20 cellular contexts compared by ENCODE assay signal in the genomic region with DNA sequence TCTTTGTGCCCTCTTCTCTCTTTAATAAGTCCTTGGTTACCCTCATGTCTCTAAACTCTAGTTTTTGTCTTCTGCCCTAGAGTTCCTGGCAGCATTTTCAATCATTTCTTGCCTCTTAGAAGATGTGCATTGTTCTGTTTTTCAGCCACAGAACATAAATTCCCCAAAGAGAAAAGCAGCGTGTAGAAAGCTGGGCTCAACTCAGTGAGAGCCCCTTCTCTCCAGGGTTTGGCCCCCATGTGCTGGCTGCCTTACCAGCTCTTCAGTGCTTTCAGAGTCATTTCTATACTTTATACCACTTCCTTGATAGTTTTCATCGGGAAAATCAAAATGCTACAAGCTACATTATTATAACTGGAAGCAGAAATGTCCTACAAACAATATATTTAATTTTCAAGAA.
"Had no signal": no experiment of that assay in that cellular context is flagged by ENCODE, and none has a peak within 500 bp of the region (broad histone marks: within the 10 kb centered on the region; RNA-seq: fewer than 3 reads in every experiment).

No MANE protein-coding gene starts in this region.

- ATAC-seq: activated naive CD8-positive, alpha-beta T cell treated with anti-CD3 and anti-CD28 coated beads, Interleukin-2, amount 50 U/mL, for 24 hours; activated T-helper 17 cell treated with anti-CD3 and anti-CD28 coated beads, Interleukin-2, amount 50 U/mL, for 72 hours; effector memory CD8-positive, alpha-beta T cell; gastroesophageal sphincter; left lung had no signal

- H3K9me3 ChIP-seq: gastroesophageal sphincter, neutrophil, tibial nerve, vagina had no signal

- H3K27ac ChIP-seq: gastroesophageal sphincter, left lung, neutrophil, parathyroid adenoma, tibial nerve, vagina had no signal

- H3K27me3 ChIP-seq: gastroesophageal sphincter, left lung, neutrophil, tibial nerve, vagina had no signal

- H3K4me1 ChIP-seq: gastroesophageal sphincter, left lung, parathyroid adenoma, tibial nerve, vagina had no signal

- H3K4me3 ChIP-seq: gastroesophageal sphincter, left lung, tibial nerve, vagina had no signal

- DNase-seq: activated CD4-positive, alpha-beta T cell treated with anti-CD3 and anti-CD28 coated beads, Interleukin-2, amount 50 U/mL, for 4 hours; activated CD4-positive, CD25-positive, alpha-beta regulatory T cell treated with anti-CD3 and anti-CD28 coated beads, Interleukin-2, amount 50 U/mL, for 72 hours; activated naive CD4-positive, alpha-beta T cell treated with anti-CD3 and anti-CD28 coated beads for 36 hours; activated naive CD8-positive, alpha-beta T cell treated with anti-CD3 and anti-CD28 coated beads, Interleukin-2, amount 50 U/mL, for 24 hours; aorta; cerebellar nuclear complex; effector memory CD8-positive, alpha-beta T cell; left lung; mammary epithelial cell; naive B cell; stimulated activated CD4-positive, alpha-beta T cell treated with anti-CD3 and anti-CD28 coated beads, Interleukin-4, amount 100 ng/mL, for 1 hour; stimulated activated naive CD4-positive, alpha-beta T cell treated with Interleukin-2 at 50 U/mL for 16 hours; substantia nigra; T1000 had no signal

- H3K36me3 ChIP-seq: gastroesophageal sphincter, left lung, neutrophil, tibial nerve, vagina had no signal

- H3K9ac ChIP-seq: parathyroid adenoma had no signal
